20 cellular contexts compared by ENCODE assay signal in the genomic region with DNA sequence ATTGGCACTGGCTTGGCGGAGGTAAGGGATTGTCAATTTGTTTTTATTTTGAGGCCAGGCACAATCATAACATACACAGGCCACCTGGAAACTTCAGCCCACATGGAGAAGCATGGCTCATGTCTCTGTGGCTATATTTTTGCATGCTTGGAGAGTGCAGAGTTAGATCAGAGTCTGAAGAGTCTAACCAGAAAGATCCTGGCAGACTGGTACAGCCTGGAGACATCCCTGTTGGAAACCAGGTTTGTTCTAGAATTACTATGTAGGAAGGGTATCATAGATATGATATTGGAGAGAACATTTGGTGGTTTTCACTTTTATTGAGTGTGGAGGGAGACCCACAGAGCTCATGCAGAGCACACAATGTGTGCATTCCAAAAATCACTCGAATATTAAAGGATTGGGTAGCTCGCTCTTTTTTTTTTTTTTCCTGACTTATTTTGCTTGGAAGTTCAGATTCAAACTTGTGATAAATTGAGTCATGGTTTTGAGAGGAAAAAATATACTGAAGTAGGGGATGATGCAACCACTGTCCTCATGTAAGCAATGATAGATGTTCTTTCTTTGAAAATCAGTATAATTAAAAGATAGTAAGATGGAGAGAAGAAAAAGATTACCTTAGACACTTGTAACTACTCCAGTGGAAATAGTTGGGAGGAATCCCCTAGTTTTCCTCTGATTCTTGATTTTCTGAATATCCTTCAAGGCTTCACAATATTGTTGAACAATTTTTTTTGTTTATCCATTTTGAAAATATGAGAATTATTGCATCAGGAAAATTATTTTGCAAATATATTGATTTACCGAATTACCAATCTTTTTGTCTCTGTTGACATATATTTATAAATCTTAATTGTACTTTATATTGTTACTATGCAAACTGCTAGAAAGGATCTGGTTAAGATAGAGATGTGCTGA.
A peak's percentile ranks its signal among the peaks of the same experiment; 100 is the strongest.
DNase-seq lines count a peak whose midpoint lies in the region; ATAC-seq and TF ChIP-seq lines count a peak whose summit lies in the region.
"Had no signal": no experiment of that assay in that cellular context is flagged by ENCODE, and none has a peak within 500 bp of the region (broad histone marks: within the 10 kb centered on the region; RNA-seq: fewer than 3 reads in every experiment).

No MANE protein-coding gene starts in this region.

- no peaks in the 10 kb centered on the region for H3K27me3 ChIP-seq in BLaER1
- no peaks in the 10 kb centered on the region for H3K27me3 ChIP-seq in Karpas-422 (ENCODE audit: low read length)
- H3K27me3 ChIP-seq: upper lobe of left lung had no signal

- H3K9ac ChIP-seq in BLaER1 = peak overlapping the region; percentile 55
- H3K9ac ChIP-seq in Karpas-422 (ENCODE audit: low read length) = peak overlapping the region; percentile 63

- H3K4me1 ChIP-seq in BLaER1 (peaks cover 96% of the 10 kb centered on the region), Karpas-422 (ENCODE audit: low read length) (peaks cover 95% of the 10 kb centered on the region)

- in situ Hi-C loops in astrocyte of the cerebellum (cut with HindIII; ENCODE audit: low sequenced_read_pairs) (no loop called here), ACHN (cut with HindIII; ENCODE audit: low pct_ligation_motif_present, low pct_unique_long_range_greater_than_20kb, low sequenced_read_pairs) (no loop called here)

- H3K4me3 ChIP-seq in BLaER1 (peak overlapping the region; percentile 29; the same call in 1 of the 2 replicates), Karpas-422 (ENCODE audit: low read length) (peak overlapping the region; percentile 48), astrocyte of the cerebellum (ENCODE audit: low read depth, low read length) (no peak overlapping the region), foreskin fibroblast (ENCODE audit: low read depth in 1 of 2, low read length in 2 of 2) (no peak overlapping the region)
- H3K4me3 ChIP-seq: upper lobe of left lung had no signal

- no peak for TF ChIP-seq CTCF in astrocyte of the cerebellum (IDR thresholded peaks at IDR 0.05; ENCODE audit: low read depth, low read length, missing control alignments)
- no peak for TF ChIP-seq CTCF in foreskin fibroblast (IDR thresholded peaks at IDR 0.05; ENCODE audit: low read depth, low read length)

- no peak for ATAC-seq in HG03432 (IDR thresholded peaks at IDR 0.05; ENCODE audit: unreplicated experiment)
- ATAC-seq: activated CD8-positive, alpha-beta T cell treated with anti-CD3 and anti-CD28 coated beads, Interleukin-2, amount 10 ng/mL, durations not matched to agents 7 days and 5 days; stimulated activated memory B cell treated with anti-CD40 and anti-IgM and Interleukin-4, amounts not matched to agents 10 μg/mL and 1 μg/mL and 100 μg/mL, for 72 hours had no signal

- peak; percentile 70 for DNase-seq in Karpas-422
- DNase-seq in astrocyte of the cerebellum (ENCODE audit: low read depth) = peak; percentile 3
- DNase-seq in foreskin fibroblast = peak; percentile 16 to 55
- no peak for DNase-seq in ACHN
- DNase-seq in NCI-H226 = no peak
- DNase-seq in activated CD8-positive, alpha-beta memory T cell treated with anti-CD3 and anti-CD28 coated beads, Interleukin-2, amount 50 U/mL, for 4 hours = no peak
- DNase-seq: activated CD8-positive, alpha-beta T cell treated with anti-CD3 and anti-CD28 coated beads, Interleukin-2, amount 10 ng/mL, durations not matched to agents 7 days and 5 days; activated effector memory CD4-positive, alpha-beta T cell treated with anti-CD3 and anti-CD28 coated beads, Interleukin-2, amount 50 U/mL, for 16 hours; DMS153; effector CD4-positive, alpha-beta T cell; immature natural killer cell; NCI-H1105 treated with DMSO at 0.1 percent for 48 hours; NCI-H345; nucleus accumbens; small intestine; upper lobe of left lung had no signal

- no peak overlapping the region for H2AFZ ChIP-seq in Karpas-422 (ENCODE audit: low read length)

- H3K4me2 ChIP-seq in BLaER1 = peak overlapping the region; percentile 77
- H3K4me2 ChIP-seq in Karpas-422 (ENCODE audit: low read depth, low read length, poor library complexity, severe bottlenecking) = peak overlapping the region; percentile 73

- H3K9me3 ChIP-seq in BLaER1 (peaks cover 5% of the 10 kb centered on the region; the same call in 1 of the 2 replicates), Karpas-422 (ENCODE audit: low read length) (no peaks in the 10 kb centered on the region)
- H3K9me3 ChIP-seq: upper lobe of left lung had no signal

- peak overlapping the region; percentile 88 for H3K27ac ChIP-seq in BLaER1
- peak overlapping the region; percentile 100 for H3K27ac ChIP-seq in Karpas-422 (ENCODE audit: low read length)
- H3K27ac ChIP-seq: VCaP had no signal

- no peaks in the 10 kb centered on the region for H3K79me2 ChIP-seq in Karpas-422 (ENCODE audit: low read length)

- no peaks in the 10 kb centered on the region for H3K36me3 ChIP-seq in BLaER1
- no peaks in the 10 kb centered on the region for H3K36me3 ChIP-seq in Karpas-422 (ENCODE audit: insufficient read depth, low read length)
- H3K36me3 ChIP-seq: upper lobe of left lung had no signal

- H3K9me2 ChIP-seq in Karpas-422 (replicated peaks; ENCODE audit: insufficient read depth, low read length) = no peaks in the 10 kb centered on the region

- H4K20me1 ChIP-seq in BLaER1 = no peaks in the 10 kb centered on the region
- no peaks in the 10 kb centered on the region for H4K20me1 ChIP-seq in Karpas-422 (ENCODE audit: insufficient read depth, low read depth, low read length)

Comparison
In these comparisons a context has a peak if more than half of its experiments do, and no peak if none do; other contexts are left out.
1. H3K4me3 ChIP-seq: peak in BLaER1 (single experiment) and Karpas-422 (single experiment); none in astrocyte of the cerebellum (single experiment) and foreskin fibroblast (0 of 2).
2. DNase-seq: peak in Karpas-422 (single experiment), astrocyte of the cerebellum (single experiment) and foreskin fibroblast (2 of 2); none in ACHN (single experiment), NCI-H226 (single experiment) and activated CD8-positive, alpha-beta memory T cell treated with anti-CD3 and anti-CD28 coated beads, Interleukin-2, amount 50 U/mL, for 4 hours (single experiment).